Comparison of ENCODE assay signal across 19 cellular contexts in the genomic region with DNA sequence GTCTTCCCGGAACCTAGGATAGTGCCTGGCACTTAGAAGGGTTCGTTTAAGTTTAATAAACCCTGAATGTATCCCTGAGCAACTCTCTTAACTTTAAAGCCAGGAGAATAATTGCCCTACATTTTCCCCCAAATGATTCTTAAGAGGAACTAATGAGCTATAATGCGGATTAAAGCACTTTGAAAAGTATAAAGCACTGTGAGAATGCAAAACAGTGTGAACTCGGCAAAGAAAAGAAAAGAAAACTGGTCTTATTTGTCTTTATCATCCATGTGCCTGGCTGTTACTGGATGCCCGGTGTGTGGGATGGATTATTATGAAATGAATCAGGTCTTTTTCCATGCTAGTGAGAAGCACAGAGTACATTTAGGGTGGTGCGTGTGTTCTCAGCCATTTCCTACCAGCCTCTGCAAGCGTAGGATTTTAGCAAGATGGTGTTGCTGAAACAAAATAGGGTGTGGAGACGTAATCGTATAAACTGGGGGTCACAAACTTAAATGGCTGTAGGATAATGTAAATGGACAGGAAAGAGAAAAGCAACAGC. TPM values are rescaled to one million over a fixed set of nuclear protein-coding genes. Genes with fewer than 3 reads are reported as not detected.
DNase-seq lines count a peak whose midpoint lies in the region; ATAC-seq and TF ChIP-seq lines count a peak whose summit lies in the region.
"Had no signal": no experiment of that assay in that cellular context is flagged by ENCODE, and none has a peak within 500 bp of the region (broad histone marks: within the 10 kb centered on the region; RNA-seq: fewer than 3 reads in every experiment).

No MANE protein-coding gene starts in this region.

- peak overlapping the region; percentile 79 to 86 for H3K27ac ChIP-seq in ascending aorta
- H3K27ac ChIP-seq in right cardiac atrium (ENCODE audit: low read length) = no peak overlapping the region
- H3K27ac ChIP-seq in gastrocnemius medialis = peak overlapping the region; percentile 95 to 98 (median 98)
- H3K27ac ChIP-seq in spleen = no peak overlapping the region

- TF ChIP-seq CTCF in ascending aorta (IDR thresholded peaks at IDR 0.05) (no peak), gastrocnemius medialis (IDR thresholded peaks at IDR 0.05 in 4 of 5, conservative IDR thresholded peaks at IDR 0.05 in 1 of 5) (no peak), spleen (IDR thresholded peaks at IDR 0.05 in 8 of 11, conservative IDR thresholded peaks at IDR 0.05 in 3 of 11) (no peak)

- no peak for TF ChIP-seq POLR2A in gastrocnemius medialis (IDR thresholded peaks at IDR 0.05)
- TF ChIP-seq POLR2A in spleen (IDR thresholded peaks at IDR 0.05) = no peak

- H3K9me3 ChIP-seq in ascending aorta (peaks cover 0 to 5% of the 10 kb centered on the region in 2 donors), right cardiac atrium (ENCODE audit: control insufficient read depth, low read length) (no peaks in the 10 kb centered on the region), gastrocnemius medialis (no peaks in the 10 kb centered on the region), spleen (peaks cover 0 to 7% (median 4%) of the 10 kb centered on the region in 8 donors)
- H3K9me3 ChIP-seq: HAP-1 had no signal

- DNase-seq in DMS79 treated with DMSO at 0.1 percent for 48 hours (lab: John Stamatoyannopoulos, UW) (peak; percentile 77), ascending aorta (ENCODE audit: low spot score in 2 of 2) (no peak), right cardiac atrium (no peak), gastrocnemius medialis (no peak), GM03348 (ENCODE audit: low spot score) (no peak), spleen (no peak)
- DNase-seq: activated CD4-positive, alpha-beta T cell treated with anti-CD3 and anti-CD28 coated beads, Interleukin-2, amount 50 U/mL, for 48 hours; activated effector memory CD4-positive, alpha-beta T cell treated with Interleukin-2 at 50 U/mL for 16 hours; central memory CD4-positive, alpha-beta T cell; GF-D8; NCI-H526 treated with DMSO at 0.1 percent for 48 hours; RPMI8226; stimulated activated CD4-positive, alpha-beta T cell treated with anti-CD3 and anti-CD28 coated beads, Interleukin-4, amount 100 ng/mL, for 24 hours had no signal

- intact Hi-C loops in ascending aorta (cut with DNase I) = loop anchor here (1.0 kb wide), 1 partner anchor 38 kb away; no protein-coding TSS in a partner anchor
- intact Hi-C loops in right cardiac atrium (cut with DNase I) = no loop called here
- intact Hi-C loops in gastrocnemius medialis (cut with DNase I; ENCODE audit: low total_unique reads) = loop anchor here (1.0 to 2.0 kb wide), 2 partner anchors 38 to 137 kb away; a partner anchor contains a TSS
- intact Hi-C loops in spleen (cut with DNase I; ENCODE audit: low total_unique reads) = no loop called here

- H3K4me1 ChIP-seq in ascending aorta = peaks cover 0 to 12% of the 10 kb centered on the region in 2 donors
- peaks cover under 1% of the 10 kb centered on the region for H3K4me1 ChIP-seq in right cardiac atrium (ENCODE audit: control insufficient read depth, insufficient read depth, low read length)
- peaks cover 46 to 49% of the 10 kb centered on the region in 2 donors for H3K4me1 ChIP-seq in gastrocnemius medialis
- H3K4me1 ChIP-seq in spleen = peaks cover 0 to 14% (median 8%) of the 10 kb centered on the region in 6 donors

- H3K36me3 ChIP-seq in ascending aorta = no peaks in the 10 kb centered on the region
- no peaks in the 10 kb centered on the region for H3K36me3 ChIP-seq in gastrocnemius medialis
- no peaks in the 10 kb centered on the region for H3K36me3 ChIP-seq in spleen
- H3K36me3 ChIP-seq: HAP-1 had no signal

- H3K27me3 ChIP-seq in ascending aorta = no peaks in the 10 kb centered on the region
- H3K27me3 ChIP-seq in right cardiac atrium (ENCODE audit: control insufficient read depth, insufficient read depth) = no peaks in the 10 kb centered on the region
- no peaks in the 10 kb centered on the region for H3K27me3 ChIP-seq in gastrocnemius medialis
- peaks cover 0 to 63% (median 16%) of the 10 kb centered on the region in 7 donors for H3K27me3 ChIP-seq in spleen (replicated peaks in 1 of 7)

- in situ Hi-C loops in gastrocnemius medialis (cut with MboI; ENCODE audit: low sequenced_read_pairs in 4 of 4) = no loop called here

- WGBS in right cardiac atrium = 65% methylated on average over 9 of the region's 9 CpGs
- 79 to 83% (median 81%) methylated on average over 9 of the region's 9 CpGs for WGBS in spleen, 5 donors

- ATAC-seq in right cardiac atrium (no peak), gastrocnemius medialis (peak; percentile 67 to 79), GM21825 (IDR thresholded peaks at IDR 0.05; ENCODE audit: unreplicated experiment) (no peak), GM19351 (IDR thresholded peaks at IDR 0.05; ENCODE audit: unreplicated experiment) (no peak)

- peak overlapping the region; percentile 66 to 84 for H3K4me3 ChIP-seq in ascending aorta
- H3K4me3 ChIP-seq in right cardiac atrium (ENCODE audit: low read length) = peak overlapping the region; percentile 49
- H3K4me3 ChIP-seq in gastrocnemius medialis = peak overlapping the region; percentile 66 to 80 (median 69)
- H3K4me3 ChIP-seq in spleen = peak overlapping the region in 1 of 8 donors; percentile 27
- H3K4me3 ChIP-seq: HAP-1 had no signal

RNA-seq across cellular contexts. Expression of a gene that starts 1.0 kb away (rescaled TPM):
- total RNA-seq in ascending aorta (3.5 TPM), right cardiac atrium (1 to 10 TPM; 3.8 to 8.1 (median 5.9) TPM), gastrocnemius medialis (10 to 100 TPM; 16.0 to 28.7 (median 22.1) TPM), spleen (under 1 TPM in 4 of 7 donors, not detected in 3; 0.06 to 0.51 (median 0.17) TPM)
- polyA plus RNA-seq in right cardiac atrium (4.3 TPM), spleen (under 1 TPM in 2 of 3 donors, not detected in 1; 0.03 to 0.05 TPM)
- total RNA-seq: HT1080, pulmonary artery endothelial cell had no signal
- polyA plus RNA-seq: CD14-positive monocyte had no signal

Comparison
In these comparisons a context has a peak if more than half of its experiments do, and no peak if none do; other contexts are left out.
1. H3K27ac ChIP-seq: peak in ascending aorta (2 of 2) and gastrocnemius medialis (4 of 4); none in right cardiac atrium (single experiment) and spleen (0 of 8).
2. ATAC-seq: peak in gastrocnemius medialis (2 of 2); none in right cardiac atrium (0 of 2), GM21825 (single experiment) and GM19351 (single experiment).
3. intact Hi-C loops: an anchor here in ascending aorta (1.0 kb wide) and gastrocnemius medialis (1.0 to 2.0 kb wide); none called in right cardiac atrium and spleen.